In genomic region chr16:30207063-30207704, GRCh38 we compare ENCODE assay signal across 8 cellular contexts. TPM values are rescaled to one million over a fixed set of nuclear protein-coding genes. Genes with fewer than 3 reads are reported as not detected.
DNase-seq lines count a peak whose midpoint lies in the region; ATAC-seq and TF ChIP-seq lines count a peak whose summit lies in the region.
"Not testable (repeated sequence)": the region's sequence is repeated elsewhere in the genome, so short reads cannot be mapped to it uniquely, and the experiment has no call there.

No MANE protein-coding gene starts in this region.

- not testable (repeated sequence) for H3K4me1 ChIP-seq in aorta (ENCODE audit: control insufficient read depth in 1 of 2, insufficient read depth in 2 of 2, low read length in 2 of 2)

- H3K4me3 Mint-ChIP-seq in HFFc6; activated B cell treated with CpG ODN at 0.5 μM for 24 hours; activated T-cell treated with anti-CD3 and anti-CD28 coated beads, Interleukin-2, amount 50 U/mL, for 72 hours; chondrocyte (ENCODE audit: unreplicated experiment); stimulated activated effector memory CD8-positive, alpha-beta T cell treated with anti-CD3 and anti-CD28 coated beads, Interleukin-12 subunit alpha, Interleukin-12 subunit beta, amount 100 ng/mL, for 72 hours: not testable (repeated sequence)

- CTCF ChIA-PET in activated B cell treated with CpG ODN at 0.5 μM for 24 hours (lab: Charles Lee), result not testable (repeated sequence)

- H3K27ac ChIP-seq in aorta (ENCODE audit: low read depth in 1 of 2, low read length in 2 of 2), result not testable (repeated sequence)

- not testable (repeated sequence) for H3K27me3 Mint-ChIP-seq in HFFc6 (ENCODE audit: insufficient read depth); activated B cell treated with CpG ODN at 0.5 μM for 24 hours; activated T-cell treated with anti-CD3 and anti-CD28 coated beads, Interleukin-2, amount 50 U/mL, for 72 hours (ENCODE audit: low read depth); chondrocyte (ENCODE audit: low read depth)

- intact Hi-C loops in activated B cell treated with CpG ODN at 0.5 μM for 24 hours (cut with micrococcal nuclease); left ventricle myocardium superior (cut with micrococcal nuclease); aorta (cut with DNase I): not testable (repeated sequence)

- H3K27me3 ChIP-seq in aorta (ENCODE audit: control insufficient read depth in 1 of 2, insufficient read depth in 2 of 2, low read length in 1 of 2), result not testable (repeated sequence)

- not testable (repeated sequence) for H3K4me3 ChIP-seq in aorta (ENCODE audit: low read length in 2 of 2)

- H3K27ac Mint-ChIP-seq in HFFc6, result peak overlapping the region; percentile 72
- H3K27ac Mint-ChIP-seq in activated B cell treated with CpG ODN at 0.5 μM for 24 hours; activated T-cell treated with anti-CD3 and anti-CD28 coated beads, Interleukin-2, amount 50 U/mL, for 72 hours; stimulated activated effector memory CD8-positive, alpha-beta T cell treated with anti-CD3 and anti-CD28 coated beads, Interleukin-12 subunit alpha, Interleukin-12 subunit beta, amount 100 ng/mL, for 72 hours: not testable (repeated sequence)
- H3K27ac Mint-ChIP-seq in chondrocyte (ENCODE audit: unreplicated experiment), result peak overlapping the region; percentile 88

- ATAC-seq in activated B cell treated with CpG ODN at 0.5 μM for 24 hours (ENCODE audit: low read depth) (peak; percentile 68), left ventricle myocardium superior (peak; percentile 31)
- peak; percentile 41 to 54 for ATAC-seq in activated T-cell treated with anti-CD3 and anti-CD28 coated beads, Interleukin-2, amount 50 U/mL, for 72 hours (replicated peaks in 1 of 2)
- peak; percentile 26 for ATAC-seq in stimulated activated effector memory CD8-positive, alpha-beta T cell treated with anti-CD3 and anti-CD28 coated beads, Interleukin-12 subunit alpha, Interleukin-12 subunit beta, amount 100 ng/mL, for 72 hours
- ATAC-seq in aorta (ENCODE audit: low FRiP score), result not testable (repeated sequence)

- not testable (repeated sequence) for H3K36me3 Mint-ChIP-seq in HFFc6 (ENCODE audit: low read depth); activated B cell treated with CpG ODN at 0.5 μM for 24 hours (ENCODE audit: low read depth); activated T-cell treated with anti-CD3 and anti-CD28 coated beads, Interleukin-2, amount 50 U/mL, for 72 hours (ENCODE audit: insufficient read depth in 2 of 2); chondrocyte (ENCODE audit: low read depth); stimulated activated effector memory CD8-positive, alpha-beta T cell treated with anti-CD3 and anti-CD28 coated beads, Interleukin-12 subunit alpha, Interleukin-12 subunit beta, amount 100 ng/mL, for 72 hours

- not testable (repeated sequence) for H3K36me3 ChIP-seq in aorta (ENCODE audit: control insufficient read depth in 1 of 2, insufficient read depth in 2 of 2, low read length in 1 of 2)

- POLR2A ChIA-PET in activated B cell treated with CpG ODN at 0.5 μM for 24 hours (lab: Charles Lee), result not testable (repeated sequence)

- TF ChIP-seq CTCF in HFFc6 (IDR thresholded peaks at IDR 0.05); activated B cell treated with CpG ODN at 0.5 μM for 24 hours (IDR thresholded peaks at IDR 0.05); chondrocyte (IDR thresholded peaks at IDR 0.05): not testable (repeated sequence)

- H3K9me3 ChIP-seq in aorta (ENCODE audit: control insufficient read depth, low read length), result not testable (repeated sequence)

- DNase-seq in HFFc6 (peak; percentile 0), activated B cell treated with CpG ODN at 0.5 μM for 24 hours (peak; percentile 15), left ventricle myocardium superior (peak; percentile 18), mesenteric fat pad (ENCODE audit: low spot score) (peak; percentile 26), aorta (peak; percentile 42 to 61)
- DNase-seq in activated T-cell treated with anti-CD3 and anti-CD28 coated beads, Interleukin-2, amount 50 U/mL, for 72 hours; chondrocyte (ENCODE audit: low spot score): not testable (repeated sequence)
- peak in 1 of 2 donors; percentile 38 for DNase-seq in stimulated activated effector memory CD8-positive, alpha-beta T cell treated with anti-CD3 and anti-CD28 coated beads, Interleukin-12 subunit alpha, Interleukin-12 subunit beta, amount 100 ng/mL, for 72 hours (ENCODE audit: low spot score in 2 of 2)

- H3K4me1 Mint-ChIP-seq in HFFc6 (ENCODE audit: low read depth); activated B cell treated with CpG ODN at 0.5 μM for 24 hours; activated T-cell treated with anti-CD3 and anti-CD28 coated beads, Interleukin-2, amount 50 U/mL, for 72 hours (ENCODE audit: low read depth); chondrocyte (ENCODE audit: low read depth); stimulated activated effector memory CD8-positive, alpha-beta T cell treated with anti-CD3 and anti-CD28 coated beads, Interleukin-12 subunit alpha, Interleukin-12 subunit beta, amount 100 ng/mL, for 72 hours: not testable (repeated sequence)

- H3K9me3 Mint-ChIP-seq in HFFc6; activated B cell treated with CpG ODN at 0.5 μM for 24 hours; activated T-cell treated with anti-CD3 and anti-CD28 coated beads, Interleukin-2, amount 50 U/mL, for 72 hours; chondrocyte (ENCODE audit: low read depth); stimulated activated effector memory CD8-positive, alpha-beta T cell treated with anti-CD3 and anti-CD28 coated beads, Interleukin-12 subunit alpha, Interleukin-12 subunit beta, amount 100 ng/mL, for 72 hours: not testable (repeated sequence)

- WGBS in aorta, 2 donors, result 8 to 13% methylated on average over 2 of the region's 9 CpGs

RNA-seq across cellular contexts. Expression of gene SULT1A3, which starts 8.1 kb away (rescaled TPM):
- 1 to 10 TPM; 3.4 to 8.9 (median 4.1) TPM for total RNA-seq in HFFc6 (2021; fragmentation: NEBNext Ultra II Directional; extraction: Animal tissue kit (Norgen Biotek cat#: 25700))
- total RNA-seq in activated B cell treated with CpG ODN at 0.5 μM for 24 hours, result 15.7 and 23.3 TPM in 2 replicates
- 10 to 100 TPM; 16.6 to 20.1 TPM for total RNA-seq in activated T-cell treated with anti-CD3 and anti-CD28 coated beads, Interleukin-2, amount 50 U/mL, for 72 hours
- total RNA-seq in chondrocyte, result 14.1 to 16.6 TPM (median 14.7 TPM) in 3 replicates
- total RNA-seq in left ventricle myocardium superior, result 12.5 TPM
- 9.4 TPM for total RNA-seq in mesenteric fat pad
- 10 to 100 TPM in 1 of 2 donors, 1 to 10 TPM in 1; 6.6 to 29.7 TPM for total RNA-seq in aorta
- 10 to 100 TPM; 19.7 to 91.1 TPM for polyA plus RNA-seq in aorta

RNA-seq across cellular contexts. Expression of gene SLX1A, which starts 13.5 kb away (rescaled TPM):
- 10 to 100 TPM; 13.2 to 23.3 (median 20.7) TPM for total RNA-seq in HFFc6 (2021; fragmentation: NEBNext Ultra II Directional; extraction: Animal tissue kit (Norgen Biotek cat#: 25700))
- 54.2 and 77.0 TPM in 2 replicates for total RNA-seq in activated B cell treated with CpG ODN at 0.5 μM for 24 hours
- total RNA-seq in activated T-cell treated with anti-CD3 and anti-CD28 coated beads, Interleukin-2, amount 50 U/mL, for 72 hours, result 100 to 1,000 TPM in 1 of 2 donors, 10 to 100 TPM in 1; 48.1 to 129 TPM
- 16.1 to 44.4 TPM (median 36.9 TPM) in 3 replicates for total RNA-seq in chondrocyte
- 16.5 TPM for total RNA-seq in left ventricle myocardium superior
- total RNA-seq in mesenteric fat pad, result 25.2 TPM
- 10 to 100 TPM; 19.8 to 38.9 TPM for total RNA-seq in aorta
- polyA plus RNA-seq in aorta, result 10 to 100 TPM; 23.4 to 66.6 TPM

RNA-seq across cellular contexts. Expression of gene BOLA2B, which starts 13.7 kb away (rescaled TPM):
- total RNA-seq in HFFc6 (2021; fragmentation: NEBNext Ultra II Directional; extraction: Animal tissue kit (Norgen Biotek cat#: 25700)), result 100 to 1,000 TPM; 113 to 142 (median 131) TPM
- 145 and 174 TPM in 2 replicates for total RNA-seq in activated B cell treated with CpG ODN at 0.5 μM for 24 hours
- total RNA-seq in activated T-cell treated with anti-CD3 and anti-CD28 coated beads, Interleukin-2, amount 50 U/mL, for 72 hours, result 10 to 100 TPM; 73.7 to 87.3 TPM
- 86.5 to 101 TPM (median 97.5 TPM) in 3 replicates for total RNA-seq in chondrocyte
- 49.5 TPM for total RNA-seq in left ventricle myocardium superior
- total RNA-seq in mesenteric fat pad, result 94.9 TPM
- 10 to 100 TPM; 31.3 to 52.1 TPM for total RNA-seq in aorta
- 100 to 1,000 TPM in 1 of 2 donors, 10 to 100 TPM in 1; 81.6 to 145 TPM for polyA plus RNA-seq in aorta

RNA-seq across cellular contexts. Expression of gene CORO1A, which starts 23.8 kb away (rescaled TPM):
- total RNA-seq in HFFc6 (2021; fragmentation: NEBNext Ultra II Directional; extraction: Animal tissue kit (Norgen Biotek cat#: 25700)), result 1 to 10 TPM; 2.9 to 4.2 (median 3.7) TPM
- total RNA-seq in activated B cell treated with CpG ODN at 0.5 μM for 24 hours, result 1,030 and 1,060 TPM in 2 replicates
- 100 to 1,000 TPM; 843 to 987 TPM for total RNA-seq in activated T-cell treated with anti-CD3 and anti-CD28 coated beads, Interleukin-2, amount 50 U/mL, for 72 hours
- total RNA-seq in chondrocyte, result 2.2 to 3.0 TPM (median 2.9 TPM) in 3 replicates
- 10.3 TPM for total RNA-seq in left ventricle myocardium superior
- 56.2 TPM for total RNA-seq in mesenteric fat pad
- 10 to 100 TPM; 38.4 to 42.8 TPM for total RNA-seq in aorta
- 10 to 100 TPM; 12.8 to 48.2 TPM for polyA plus RNA-seq in aorta

RNA-seq across cellular contexts. Expression of gene NPIPB13, which starts 41.1 kb away (rescaled TPM):
- 1 to 10 TPM in 5 of 6 experiments, under 1 TPM in 1; 0.91 to 7.5 (median 4.0) TPM for total RNA-seq in HFFc6 (2021; fragmentation: NEBNext Ultra II Directional; extraction: Animal tissue kit (Norgen Biotek cat#: 25700))
- total RNA-seq in activated B cell treated with CpG ODN at 0.5 μM for 24 hours, result 42.9 and 48.1 TPM in 2 replicates
- 10 to 100 TPM; 18.5 to 20.4 TPM for total RNA-seq in activated T-cell treated with anti-CD3 and anti-CD28 coated beads, Interleukin-2, amount 50 U/mL, for 72 hours
- 5.6 to 9.9 TPM (median 9.8 TPM) in 3 replicates for total RNA-seq in chondrocyte
- 3.5 TPM for total RNA-seq in left ventricle myocardium superior
- total RNA-seq in mesenteric fat pad, result 25.7 TPM
- total RNA-seq in aorta, result 10 to 100 TPM; 19.5 to 25.8 TPM
- 1 to 10 TPM in 1 of 2 donors, under 1 TPM in 1; 0.13 to 8.5 TPM for polyA plus RNA-seq in aorta
